In genomic region chr9:121720311-121720991, GRCh38 we compare ENCODE assay signal across 11 cellular contexts.
DNase-seq lines count a peak whose midpoint lies in the region; ATAC-seq and TF ChIP-seq lines count a peak whose summit lies in the region.
"Had no signal": no experiment of that assay in that cellular context is flagged by ENCODE, and none has a peak within 500 bp of the region (broad histone marks: within the 10 kb centered on the region; RNA-seq: fewer than 3 reads in every experiment).

No MANE protein-coding gene starts in this region.

- H3K4me3 Mint-ChIP-seq in WTC11, result no peak overlapping the region

- no peak overlapping the region for H2AFZ ChIP-seq in Karpas-422 (ENCODE audit: low read length)

- H3K27me3 ChIP-seq in Karpas-422 (ENCODE audit: low read length), result no peaks in the 10 kb centered on the region

- DNase-seq in HT-29 (ENCODE audit: low spot score), result peak; percentile 54
- no peak for DNase-seq in WTC11 (ENCODE audit: low spot score)
- DNase-seq in kidney glomerular epithelial cell (lab: John Stamatoyannopoulos, UW), result peak; percentile 10
- no peak for DNase-seq in Karpas-422
- no peak for DNase-seq in inferior parietal cortex (ENCODE audit: extremely low spot score)
- DNase-seq: NCI-H1694, OCI-M1, T1000 had no signal

- H3K27ac ChIP-seq in skin epidermis (peak overlapping the region in 13 of 21 experiments; percentile 33 to 79 (median 54)), Karpas-422 (ENCODE audit: low read length) (no peak overlapping the region)

- H3K4me1 Mint-ChIP-seq in WTC11, result peaks cover 67% of the 10 kb centered on the region

- H3K9me2 ChIP-seq in Karpas-422 (replicated peaks; ENCODE audit: insufficient read depth, low read length), result no peaks in the 10 kb centered on the region

- H3K36me3 ChIP-seq in Karpas-422 (ENCODE audit: insufficient read depth, low read length), result no peaks in the 10 kb centered on the region

- no peak overlapping the region for H3K4me2 ChIP-seq in Karpas-422 (ENCODE audit: low read depth, low read length, poor library complexity, severe bottlenecking)

- TF ChIP-seq CTCF in WTC11 (IDR thresholded peaks at IDR 0.05), result no peak

- no peaks in the 10 kb centered on the region for H3K79me2 ChIP-seq in Karpas-422 (ENCODE audit: low read length)

- H3K27me3 Mint-ChIP-seq in WTC11 (ENCODE audit: low read depth), result no peaks in the 10 kb centered on the region

- H3K36me3 Mint-ChIP-seq in WTC11, result no peaks in the 10 kb centered on the region

- no peaks in the 10 kb centered on the region for H3K9me3 Mint-ChIP-seq in WTC11

- CTCF ChIA-PET in WTC11 (lab: Charles Lee), result interaction anchor here (0.6 to 6.9 kb wide), 10 partner anchors 8 to 211 kb away, joined by 3 to 44 read pairs (median 4); no protein-coding TSS in a partner anchor

- ATAC-seq in WTC11, result 0 out of 2 replicates have a peak, but pooled peaks have one; percentile 6
- no peak for ATAC-seq in GM21825 (IDR thresholded peaks at IDR 0.05; ENCODE audit: unreplicated experiment)
- ATAC-seq in GM21717 (IDR thresholded peaks at IDR 0.05; ENCODE audit: unreplicated experiment), result no peak

- H3K4me1 ChIP-seq in Karpas-422 (ENCODE audit: low read length), result peaks cover 6% of the 10 kb centered on the region

- POLR2A ChIA-PET in WTC11 (lab: Charles Lee), result no interaction called here

- no peaks in the 10 kb centered on the region; the same call in 1 of the 2 replicates for H4K20me1 ChIP-seq in Karpas-422 (ENCODE audit: insufficient read depth, low read depth, low read length)

- H3K4me3 ChIP-seq in skin epidermis (no peak overlapping the region), Karpas-422 (ENCODE audit: low read length) (no peak overlapping the region)

- H3K9ac ChIP-seq in Karpas-422 (ENCODE audit: low read length), result no peak overlapping the region

- H3K9me3 ChIP-seq in Karpas-422 (ENCODE audit: low read length), result no peaks in the 10 kb centered on the region

- H3K27ac Mint-ChIP-seq in WTC11, result peak overlapping the region; percentile 60; the same call in 1 of the 2 replicates

TF ChIP-seq in WTC11, 78 proteins besides CTCF, POLR2A, EP300 and RAD21:
- TF ChIP-seq ZNF423 (CRISPR knock-in tag; IDR thresholded peaks at IDR 0.05) (peak; percentile 6; the same call in 1 of the 2 replicates), AFF4 (CRISPR knock-in tag; IDR thresholded peaks at IDR 0.05; ENCODE audit: borderline replicate concordance) (no peak)

Comparison
In these comparisons a context has a peak if more than half of its experiments do, and no peak if none do; other contexts are left out.
1. DNase-seq: peak in HT-29 (single experiment) and kidney glomerular epithelial cell (single experiment); none in WTC11 (single experiment), Karpas-422 (single experiment) and inferior parietal cortex (single experiment).